ENCODE assay signal across 14 cellular contexts in the genomic region with DNA sequence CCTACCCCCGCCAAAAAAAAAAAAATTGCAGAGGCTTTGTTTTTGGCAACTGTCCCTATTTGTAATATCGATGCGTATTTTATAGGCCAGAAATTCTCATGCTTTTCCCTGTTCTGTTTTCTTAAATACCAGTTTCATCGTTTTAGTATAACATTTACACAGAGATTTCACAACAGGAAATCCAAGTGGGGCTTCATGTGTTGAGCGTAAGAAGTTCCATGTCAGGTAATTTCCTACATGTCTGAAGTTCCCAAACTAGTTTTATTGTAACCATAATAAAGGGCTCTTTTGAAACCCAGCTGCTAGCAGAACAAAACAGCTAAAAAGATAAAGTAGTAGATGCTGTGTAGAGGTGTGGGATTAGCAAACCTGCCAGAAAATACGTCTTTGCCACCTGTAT. TPM values are rescaled to one million over a fixed set of nuclear protein-coding genes. Genes with fewer than 3 reads are reported as not detected.
A peak's percentile ranks its signal among the peaks of the same experiment; 100 is the strongest.
DNase-seq lines count a peak whose midpoint lies in the region; ATAC-seq, FAIRE-seq and TF ChIP-seq lines count a peak whose summit lies in the region.
"Had no signal": no experiment of that assay in that cellular context is flagged by ENCODE, and none has a peak within 500 bp of the region (broad histone marks: within the 10 kb centered on the region; RNA-seq: fewer than 3 reads in every experiment).

No MANE protein-coding gene starts in this region.

- H3K4me1 ChIP-seq in fibroblast of lung (ENCODE audit: control insufficient read depth, extremely low read depth, insufficient read depth, low read length) (peaks cover 3% of the 10 kb centered on the region), smooth muscle cell (ENCODE audit: low read depth) (peaks cover 47% of the 10 kb centered on the region)

- intact Hi-C loops in activated naive CD4-positive, alpha-beta T cell treated with anti-CD3 and anti-CD28 coated beads for 36 hours (cut with micrococcal nuclease), result no loop called here

- H3K27ac ChIP-seq in fibroblast of lung (ENCODE audit: insufficient read depth, low read length), result peak overlapping the region; percentile 58
- peak overlapping the region; percentile 100 for H3K27ac ChIP-seq in smooth muscle cell (ENCODE audit: low read depth)
- H3K27ac ChIP-seq: KMS-11 had no signal

- H3K4me2 ChIP-seq in fibroblast of lung (ENCODE audit: extremely low read depth, insufficient read depth, low read length) (peak overlapping the region; percentile 48), smooth muscle cell (peak overlapping the region; percentile 89)
- H3K4me2 ChIP-seq: KMS-11 had no signal

- H4K20me1 ChIP-seq in fibroblast of lung (ENCODE audit: control insufficient read depth, extremely low read depth, insufficient read depth, low read length) (no peaks in the 10 kb centered on the region), smooth muscle cell (ENCODE audit: low read depth) (peaks cover 90% of the 10 kb centered on the region)

- no peak for DNase-seq in activated naive CD4-positive, alpha-beta T cell treated with anti-CD3 and anti-CD28 coated beads for 36 hours
- no peak for DNase-seq in activated naive CD4-positive, alpha-beta T cell treated with anti-CD3 and anti-CD28 coated beads, Interleukin-2, amount 50 U/mL, for 72 hours (ENCODE audit: low spot score in 2 of 2)
- no peak for DNase-seq in T-helper 17 cell
- peak; percentile 10 to 32 for DNase-seq in fibroblast of lung (ENCODE audit: low read depth in 2 of 2)
- no peak for DNase-seq in smooth muscle cell (lab: John Stamatoyannopoulos, UW; ENCODE audit: unreplicated experiment)
- DNase-seq in NCI-H2227 (lab: John Stamatoyannopoulos, UW; ENCODE audit: unreplicated experiment), result no peak
- no peak for DNase-seq in stimulated activated CD4-positive, alpha-beta T cell treated with anti-CD3 and anti-CD28 coated beads, Interleukin-4, amount 100 ng/mL, for 1 hour
- DNase-seq in HTR-8/SVneo (ENCODE audit: insufficient read length, low spot score), result no peak
- DNase-seq: activated T-cell treated with anti-CD3 and anti-CD28 coated beads for 4 hours; NCI-H187 treated with DMSO at 0.1 percent for 48 hours; occipital lobe; stimulated activated CD8-positive, alpha-beta memory T cell treated with anti-CD3 and anti-CD28 coated beads, Interleukin-4, amount 100 ng/mL, for 48 hours had no signal

- H3K9me3 Mint-ChIP-seq in activated naive CD4-positive, alpha-beta T cell treated with anti-CD3 and anti-CD28 coated beads for 36 hours, result no peaks in the 10 kb centered on the region
- H3K9me3 Mint-ChIP-seq in activated naive CD4-positive, alpha-beta T cell treated with anti-CD3 and anti-CD28 coated beads, Interleukin-2, amount 50 U/mL, for 72 hours, result no peaks in the 10 kb centered on the region

- peaks cover 3% of the 10 kb centered on the region for H3F3A ChIP-seq in smooth muscle cell (ENCODE audit: low read depth)

- no peaks in the 10 kb centered on the region for H3K9me3 ChIP-seq in T-helper 17 cell (ENCODE audit: control insufficient read depth, low read length, poor library complexity, severe bottlenecking)
- H3K9me3 ChIP-seq in fibroblast of lung (ENCODE audit: control insufficient read depth, insufficient read depth, low read depth, low read length), result no peaks in the 10 kb centered on the region
- no peaks in the 10 kb centered on the region for H3K9me3 ChIP-seq in smooth muscle cell (replicated peaks; ENCODE audit: low read depth)

- no peak for FAIRE-seq in HTR-8/SVneo (lab: Jason Lieb, UNC)
- FAIRE-seq: endometrium had no signal

- no peaks in the 10 kb centered on the region for H3K27me3 ChIP-seq in fibroblast of lung (ENCODE audit: control insufficient read depth, insufficient read depth, low read length)
- H3K27me3 ChIP-seq in smooth muscle cell (ENCODE audit: low read depth), result no peaks in the 10 kb centered on the region

- ATAC-seq in activated naive CD4-positive, alpha-beta T cell treated with anti-CD3 and anti-CD28 coated beads, Interleukin-2, amount 50 U/mL, for 72 hours, result no peak
- no peak for ATAC-seq in T-helper 17 cell

- no peaks in the 10 kb centered on the region for H3K27me3 Mint-ChIP-seq in activated naive CD4-positive, alpha-beta T cell treated with anti-CD3 and anti-CD28 coated beads for 36 hours (ENCODE audit: low read depth)
- no peaks in the 10 kb centered on the region for H3K27me3 Mint-ChIP-seq in T-helper 17 cell

- whole genome bisulfite sequencing in smooth muscle cell (ENCODE audit: low lambda C conversion rate), result 77% methylated on average over 6 of the region's 6 CpGs

- no peak overlapping the region for H3K4me3 Mint-ChIP-seq in activated naive CD4-positive, alpha-beta T cell treated with anti-CD3 and anti-CD28 coated beads for 36 hours
- H3K4me3 Mint-ChIP-seq in T-helper 17 cell, result no peak overlapping the region

- H3K4me1 Mint-ChIP-seq in activated naive CD4-positive, alpha-beta T cell treated with anti-CD3 and anti-CD28 coated beads for 36 hours (ENCODE audit: low read depth), result peaks cover 54% of the 10 kb centered on the region
- peaks cover 48% of the 10 kb centered on the region for H3K4me1 Mint-ChIP-seq in T-helper 17 cell

- CTCF ChIA-PET in activated naive CD4-positive, alpha-beta T cell treated with anti-CD3 and anti-CD28 coated beads for 36 hours (lab: Charles Lee), result interaction anchor here (0.5 to 0.7 kb wide), 2 partner anchors 97 to 143 kb away, joined by 3 read pairs; no protein-coding TSS in a partner anchor

- H3K4me3 ChIP-seq in fibroblast of lung (replicated peaks in 1 of 4; ENCODE audit: control extremely low read depth in 1 of 4, insufficient read depth in 1 of 4, low read depth in 3 of 4, low read length in 4 of 4) (peak overlapping the region in 2 of 4 experiments; percentile 2 to 5), smooth muscle cell (peak overlapping the region; percentile 32)

- peak overlapping the region; percentile 25 for H3K27ac Mint-ChIP-seq in activated naive CD4-positive, alpha-beta T cell treated with anti-CD3 and anti-CD28 coated beads for 36 hours
- H3K27ac Mint-ChIP-seq in activated naive CD4-positive, alpha-beta T cell treated with anti-CD3 and anti-CD28 coated beads, Interleukin-2, amount 50 U/mL, for 72 hours, result peak overlapping the region in 1 of 2 donors; percentile 33
- H3K27ac Mint-ChIP-seq in T-helper 17 cell, result peak overlapping the region; percentile 17

- H3K79me2 ChIP-seq in fibroblast of lung (ENCODE audit: control insufficient read depth, insufficient read depth, low read length), result peaks cover 66% of the 10 kb centered on the region
- peaks cover 93% of the 10 kb centered on the region for H3K79me2 ChIP-seq in smooth muscle cell (ENCODE audit: low read depth)

- H3K36me3 ChIP-seq in fibroblast of lung (ENCODE audit: control insufficient read depth, insufficient read depth, low read length) (peaks cover 12% of the 10 kb centered on the region), smooth muscle cell (ENCODE audit: low read depth) (peaks cover 29% of the 10 kb centered on the region)

- no peak for TF ChIP-seq CTCF in fibroblast of lung (conservative IDR thresholded peaks at IDR 0.05 in 1 of 2, IDR thresholded peaks at IDR 0.05 in 1 of 2; ENCODE audit: low read depth in 1 of 2, low read length in 2 of 2)
- TF ChIP-seq CTCF in smooth muscle cell (IDR thresholded peaks at IDR 0.05; ENCODE audit: borderline replicate concordance, insufficient read depth, poor library complexity, severe bottlenecking), result no peak

- H3K9ac ChIP-seq in fibroblast of lung (ENCODE audit: insufficient read depth, low read length), result no peak overlapping the region
- no peak overlapping the region for H3K9ac ChIP-seq in smooth muscle cell (ENCODE audit: low read depth)
- H3K9ac ChIP-seq: KMS-11 had no signal

- H3K36me3 Mint-ChIP-seq in activated naive CD4-positive, alpha-beta T cell treated with anti-CD3 and anti-CD28 coated beads for 36 hours (ENCODE audit: low read depth), result peaks cover 54% of the 10 kb centered on the region
- H3K36me3 Mint-ChIP-seq in activated naive CD4-positive, alpha-beta T cell treated with anti-CD3 and anti-CD28 coated beads, Interleukin-2, amount 50 U/mL, for 72 hours, result peaks cover 50 to 54% of the 10 kb centered on the region in 2 donors
- H3K36me3 Mint-ChIP-seq in T-helper 17 cell (ENCODE audit: low read depth), result peaks cover 11% of the 10 kb centered on the region

- H2AFZ ChIP-seq in fibroblast of lung (ENCODE audit: low read length) (no peak overlapping the region), smooth muscle cell (ENCODE audit: low read depth) (no peak overlapping the region)

RNA-seq across cellular contexts. Expression of a gene that starts 4.2 kb away (rescaled TPM):
- total RNA-seq in activated naive CD4-positive, alpha-beta T cell treated with anti-CD3 and anti-CD28 coated beads for 36 hours, result 10 to 100 TPM; 30.4 to 31.2 TPM
- 10 to 100 TPM; 39.8 to 45.7 TPM for total RNA-seq in activated naive CD4-positive, alpha-beta T cell treated with anti-CD3 and anti-CD28 coated beads, Interleukin-2, amount 50 U/mL, for 72 hours
- 10 to 100 TPM; 26.5 to 31.1 TPM for total RNA-seq in T-helper 17 cell
- total RNA-seq in fibroblast of lung, result 29.2 and 45.7 TPM in 2 replicates
- polyA plus RNA-seq in fibroblast of lung, result 15.5 and 21.6 TPM in 2 replicates
- 9.8 and 16.2 TPM in 2 replicates for polyA plus RNA-seq in fibroblast of lung (2012)
- polyA minus RNA-seq in fibroblast of lung (ENCODE audit: low replicate concordance), result 1.8 and 2.9 TPM in 2 replicates
- total RNA-seq in smooth muscle cell, result 81.4 and 95.2 TPM in 2 replicates
- polyA plus RNA-seq in smooth muscle cell, result 31.2 and 36.1 TPM in 2 replicates

Comparison
In these comparisons a context has a peak if more than half of its experiments do, and no peak if none do; other contexts are left out.
1. DNase-seq: peak in fibroblast of lung (2 of 2); none in activated naive CD4-positive, alpha-beta T cell treated with anti-CD3 and anti-CD28 coated beads for 36 hours (single experiment), activated naive CD4-positive, alpha-beta T cell treated with anti-CD3 and anti-CD28 coated beads, Interleukin-2, amount 50 U/mL, for 72 hours (0 of 2), T-helper 17 cell (0 of 3), smooth muscle cell (single experiment), NCI-H2227 (single experiment), stimulated activated CD4-positive, alpha-beta T cell treated with anti-CD3 and anti-CD28 coated beads, Interleukin-4, amount 100 ng/mL, for 1 hour (single experiment) and HTR-8/SVneo (single experiment).